10 cellular contexts compared by ENCODE assay signal in genomic region chr1:99004270-99005141, GRCh38. TPM values are rescaled to one million over a fixed set of nuclear protein-coding genes. Genes with fewer than 3 reads are reported as not detected.
DNase-seq lines count a peak whose midpoint lies in the region; ATAC-seq, FAIRE-seq and TF ChIP-seq lines count a peak whose summit lies in the region.
"Had no signal": no experiment of that assay in that cellular context is flagged by ENCODE, and none has a peak within 500 bp of the region (broad histone marks: within the 10 kb centered on the region; RNA-seq: fewer than 3 reads in every experiment).

Gene PLPPR5, minus strand, starts transcription at chr1:99004861. Its CDS starts 190 bp downstream, at chr1:99004671.

- H3K4me1 ChIP-seq in endothelial cell of umbilical vein (ENCODE audit: control insufficient read depth, extremely low read depth, insufficient read depth, low read length) (peaks cover 6% of the 10 kb centered on the region), vagina (peaks cover 12% of the 10 kb centered on the region)
- H3K4me1 ChIP-seq: SJSA1 had no signal

- CTCF ChIA-PET in endothelial cell of umbilical vein (lab: Charles Lee): interaction anchor here (1.0 to 1.8 kb wide), 7 partner anchors 10 to 477 kb away, joined by 3 to 6 read pairs (median 4); no protein-coding TSS in a partner anchor

- H3K27me3 ChIP-seq in endothelial cell of umbilical vein (ENCODE audit: control insufficient read depth in 2 of 2, insufficient read depth in 2 of 2, low read length in 2 of 2) (peaks cover 43 to 80% of the 10 kb centered on the region in 2 experiments), vagina (no peaks in the 10 kb centered on the region)

- H3K4me3 Mint-ChIP-seq in naive B cell: peak within 1 kb of the TSS in 7 of 8 donors; percentile 42 to 79 (median 59)

- DNase-seq in activated CD4-positive, CD25-positive, alpha-beta regulatory T cell (lab: John Stamatoyannopoulos, UW): no peak
- DNase-seq in activated CD4-positive, alpha-beta T cell treated with anti-CD3 and anti-CD28 coated beads for 48 hours: peak; percentile 37
- DNase-seq in endothelial cell of umbilical vein (ENCODE audit: low read depth, low spot score) (peak; percentile 12), naive B cell (no peak), vagina (ENCODE audit: extremely low spot score in 2 of 2) (no peak), GF-D8 (lab: John Stamatoyannopoulos, UW) (no peak)

- H4K20me1 ChIP-seq in endothelial cell of umbilical vein (replicated peaks; ENCODE audit: control insufficient read depth, extremely low read depth, insufficient read depth, low read length): no peaks in the 10 kb centered on the region

- no TSS peak for BruUV-seq in endothelial cell of umbilical vein (replicated peaks; lab: Mats Ljungman, UMichigan)

- H3K79me2 ChIP-seq in endothelial cell of umbilical vein (ENCODE audit: control insufficient read depth, insufficient read depth, low read length): no peaks in the 10 kb centered on the region

- H3K9me3 ChIP-seq in endothelial cell of umbilical vein (replicated peaks; ENCODE audit: control insufficient read depth, insufficient read depth, low read length) (no peaks in the 10 kb centered on the region), vagina (no peaks in the 10 kb centered on the region)
- H3K9me3 ChIP-seq: SJSA1 had no signal

- H3K4me3 ChIP-seq in endothelial cell of umbilical vein (replicated peaks in 1 of 3; ENCODE audit: insufficient read depth in 1 of 3, low read depth in 1 of 3, low read length in 3 of 3): peak within 1 kb of the TSS; percentile 4 to 40 (median 5)
- peak within 1 kb of the TSS; percentile 24 to 45 for H3K4me3 ChIP-seq in vagina
- H3K4me3 ChIP-seq: SJSA1 had no signal

- peak within 1 kb of the TSS; percentile 70 for H3K4me2 ChIP-seq in endothelial cell of umbilical vein (ENCODE audit: insufficient read depth, low read length)

- TF ChIP-seq POLR2A in endothelial cell of umbilical vein (IDR thresholded peaks at IDR 0.05; ENCODE audit: low read depth, low read length): no peak
- TF ChIP-seq POLR2A in vagina (IDR thresholded peaks at IDR 0.05): no peak

- dilution Hi-C loops in endothelial cell of umbilical vein (cut with MboI; ENCODE audit: extremely low pct_ligation_motif_present, low sequenced_read_pairs): no loop called here

- no peak within 1 kb of the TSS for H3K27ac Mint-ChIP-seq in naive B cell

- H3K27me3 Mint-ChIP-seq in naive B cell: peaks cover 52 to 55% (median 54%) of the 10 kb centered on the region in 3 donors

- no peaks in the 10 kb centered on the region for H3K9me1 ChIP-seq in endothelial cell of umbilical vein (replicated peaks; ENCODE audit: control insufficient read depth, extremely low read depth, insufficient read depth, low read length)

- H2AFZ ChIP-seq in endothelial cell of umbilical vein (ENCODE audit: low read depth, low read length): peak within 1 kb of the TSS; percentile 87

- peak; percentile 82 for FAIRE-seq in endothelial cell of umbilical vein (lab: Jason Lieb, UNC)
- FAIRE-seq: G401.6 had no signal

- H3K36me3 ChIP-seq in endothelial cell of umbilical vein (ENCODE audit: control insufficient read depth in 2 of 2, extremely low read depth in 1 of 2, insufficient read depth in 2 of 2, low read length in 2 of 2) (no peaks in the 10 kb centered on the region), vagina (no peaks in the 10 kb centered on the region)
- H3K36me3 ChIP-seq: SJSA1 had no signal

- TF ChIP-seq CTCF in endothelial cell of umbilical vein (IDR thresholded peaks at IDR 0.05; ENCODE audit: extremely low read depth in 1 of 2, insufficient read depth in 1 of 2, low read depth in 1 of 2, low read length in 2 of 2) (peak in 1 of 2 donors; percentile 31), vagina (IDR thresholded peaks at IDR 0.05) (no peak)

- peaks cover 0 to 3% (median 0%) of the 10 kb centered on the region in 3 donors for H3K4me1 Mint-ChIP-seq in naive B cell

- H3K9ac ChIP-seq in endothelial cell of umbilical vein (replicated peaks; ENCODE audit: extremely low read depth, insufficient read depth, low read length): no peak within 1 kb of the TSS

- H3K36me3 Mint-ChIP-seq in naive B cell: no peaks in the 10 kb centered on the region

- intact Hi-C loops in endothelial cell of umbilical vein (cut with micrococcal nuclease) (loop anchor here (1.0 kb wide), 1 partner anchor 210 kb away; no protein-coding TSS in a partner anchor), vagina (cut with DNase I) (no loop called here)

- peaks cover 0 to 2% (median 0%) of the 10 kb centered on the region in 7 donors for H3K9me3 Mint-ChIP-seq in naive B cell

- no peak within 1 kb of the TSS for H3K27ac ChIP-seq in endothelial cell of umbilical vein (ENCODE audit: insufficient read depth, low read depth, low read length)
- no peak within 1 kb of the TSS for H3K27ac ChIP-seq in vagina
- H3K27ac ChIP-seq: SJSA1 had no signal

- POLR2A ChIA-PET in endothelial cell of umbilical vein (lab: Charles Lee): no interaction called here

- peak; percentile 36 to 51 for ATAC-seq in activated CD4-positive, CD25-positive, alpha-beta regulatory T cell treated with anti-CD3 and anti-CD28 coated beads, Interleukin-2, amount 50 U/mL, for 24 hours
- ATAC-seq in naive B cell (ENCODE audit: low read depth in 2 of 2) (peak in 1 of 2 donors; percentile 27), GM18502 (IDR thresholded peaks at IDR 0.05; ENCODE audit: poor library complexity, unreplicated experiment) (no peak)

TF ChIP-seq in endothelial cell of umbilical vein, 7 proteins besides CTCF, POLR2A, EP300 and RAD21:
- TF ChIP-seq MYC (IDR thresholded peaks at IDR 0.05; ENCODE audit: low read depth, low read length) (no peak), EZH2 (IDR thresholded peaks at IDR 0.05; ENCODE audit: borderline replicate concordance, low read depth, low read length, severe bottlenecking) (peak; percentile 74), POLR2AphosphoS5 (IDR thresholded peaks at IDR 0.05; ENCODE audit: insufficient read depth, low read depth, low read length) (no peak), JUN (IDR thresholded peaks at IDR 0.05; ENCODE audit: borderline replicate concordance, insufficient read depth, insufficient read length, low read depth) (no peak), FOS (IDR thresholded peaks at IDR 0.05; ENCODE audit: borderline replicate concordance, insufficient read depth, low read length) (no peak), GATA2 (IDR thresholded peaks at IDR 0.05; ENCODE audit: insufficient read depth, insufficient read length, low read depth, low read length) (no peak)
- TF ChIP-seq, protein P1, sequence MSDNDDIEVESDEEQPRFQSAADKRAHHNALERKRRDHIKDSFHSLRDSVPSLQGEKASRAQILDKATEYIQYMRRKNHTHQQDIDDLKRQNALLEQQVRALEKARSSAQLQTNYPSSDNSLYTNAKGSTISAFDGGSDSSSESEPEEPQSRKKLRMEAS (IDR thresholded peaks at IDR 0.05; ENCODE audit: insufficient read depth, insufficient read length): no peak

RNA-seq across cellular contexts. Expression of gene PLPPR5, which starts in this region (rescaled TPM):
- total RNA-seq in endothelial cell of umbilical vein (not detected in 2 replicates), vagina (not detected)
- polyA plus RNA-seq in endothelial cell of umbilical vein (not detected in 2 replicates), naive B cell (ENCODE audit: low read depth in 6 of 6) (not detected)
- polyA plus RNA-seq in endothelial cell of umbilical vein (2011; cell fraction: cytosol; rRNA removed): 0.03 TPM in 2 replicates
- polyA plus RNA-seq in endothelial cell of umbilical vein (2011; cell fraction: nucleus; rRNA removed): 0.03 and 0.04 TPM in 2 replicates
- 0.04 TPM in 1 of 2 replicates, not detected in the other for polyA plus RNA-seq in endothelial cell of umbilical vein (2012)
- polyA minus RNA-seq in endothelial cell of umbilical vein: not detected in 2 replicates
- polyA minus RNA-seq in endothelial cell of umbilical vein (2011; cell fraction: cytosol; rRNA and poly(A)+ RNA removed): not detected
- not detected in 2 replicates for polyA minus RNA-seq in endothelial cell of umbilical vein (2011; cell fraction: nucleus; rRNA and poly(A)+ RNA removed)
- total RNA-seq: SJSA1 had no signal

Comparison
In these comparisons a context has a peak if more than half of its experiments do, and no peak if none do; other contexts are left out.
1. Peak in DNase-seq, H3K4me3 ChIP-seq and H3K4me2 ChIP-seq in endothelial cell of umbilical vein; RNA of the gene not detected or under 1 TPM.